In genomic region chr1:220786057-220786336, GRCh38 we compare ENCODE assay signal across 1 cellular context.
TF ChIP-seq lines count a peak whose summit lies in the region.

No MANE protein-coding gene starts in this region.

TF ChIP-seq in IMR-90, 13 proteins besides CTCF, POLR2A, EP300 and RAD21 (continued from another document):
- TF ChIP-seq, protein P1, sequence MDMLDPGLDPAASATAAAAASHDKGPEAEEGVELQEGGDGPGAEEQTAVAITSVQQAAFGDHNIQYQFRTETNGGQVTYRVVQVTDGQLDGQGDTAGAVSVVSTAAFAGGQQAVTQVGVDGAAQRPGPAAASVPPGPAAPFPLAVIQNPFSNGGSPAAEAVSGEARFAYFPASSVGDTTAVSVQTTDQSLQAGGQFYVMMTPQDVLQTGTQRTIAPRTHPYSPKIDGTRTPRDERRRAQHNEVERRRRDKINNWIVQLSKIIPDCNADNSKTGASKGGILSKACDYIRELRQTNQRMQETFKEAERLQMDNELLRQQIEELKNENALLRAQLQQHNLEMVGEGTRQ (IDR thresholded peaks at IDR 0.05; ENCODE audit: low read depth, low read length), result no peak
- TF ChIP-seq CHD1 (IDR thresholded peaks at IDR 0.05; ENCODE audit: low read depth, low read length) (no peak), MXI1 (IDR thresholded peaks at IDR 0.05; ENCODE audit: borderline replicate concordance, low read depth, low read length) (no peak), MAZ (IDR thresholded peaks at IDR 0.05; ENCODE audit: borderline replicate concordance, low read depth, low read length) (no peak), NFE2L2 (IDR thresholded peaks at IDR 0.05; ENCODE audit: low read depth, low read length) (no peak), BHLHE40 (IDR thresholded peaks at IDR 0.05; ENCODE audit: low read depth, low read length) (no peak), RFX5 (IDR thresholded peaks at IDR 0.05; ENCODE audit: low read depth, low read length) (no peak)
